Comparison of ENCODE assay signal across 8 cellular contexts in the genomic region with DNA sequence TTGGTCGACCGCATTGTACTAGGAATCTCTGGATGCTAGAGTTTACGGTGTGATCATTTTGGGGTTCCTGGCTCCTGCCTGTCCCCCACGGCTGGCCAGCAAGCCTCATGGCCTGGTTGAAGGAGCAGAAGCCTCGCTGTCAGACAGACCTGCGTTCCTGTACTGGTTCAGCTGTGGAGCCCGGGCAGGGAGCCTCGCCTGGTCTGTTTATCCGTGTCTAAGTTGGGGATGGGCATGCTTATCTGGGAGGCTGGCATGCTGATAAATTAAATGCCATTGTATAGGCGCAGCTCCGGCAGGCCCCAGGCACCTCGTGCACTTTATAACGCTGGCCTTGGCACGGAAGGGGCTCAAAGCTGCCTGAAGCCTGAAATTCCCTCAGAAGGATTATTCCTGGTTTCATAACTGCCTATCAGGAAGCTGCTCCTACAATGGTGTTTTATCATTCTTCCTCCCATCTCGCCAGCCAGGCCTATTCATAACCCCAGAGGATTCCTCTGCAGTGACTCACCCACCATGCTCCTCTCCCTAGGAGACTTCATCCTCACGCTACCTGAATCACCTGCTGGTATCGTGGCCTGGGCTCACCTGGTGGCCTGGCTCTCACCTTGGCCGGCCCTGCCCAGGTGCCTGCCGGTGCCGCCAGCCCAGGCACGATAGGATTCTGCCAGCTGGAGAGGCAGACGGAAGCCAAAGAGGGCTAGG.
DNase-seq lines count a peak whose midpoint lies in the region; ATAC-seq and TF ChIP-seq lines count a peak whose summit lies in the region.

No MANE protein-coding gene starts in this region.

- H3K36me3 Mint-ChIP-seq in progenitor cell of endocrine pancreas (ENCODE audit: insufficient read depth), result no peaks in the 10 kb centered on the region

- peaks cover 31% of the 10 kb centered on the region for H3K4me1 Mint-ChIP-seq in progenitor cell of endocrine pancreas (ENCODE audit: low read depth)

- no peaks in the 10 kb centered on the region for H3K9me3 ChIP-seq in body of pancreas

- peak; percentile 78 for ATAC-seq in body of pancreas

- WGBS in body of pancreas, 2 donors, result 55 to 68% methylated on average over 15 to 21 of the region's 22 CpGs

- H3K27ac ChIP-seq in body of pancreas, result peak overlapping the region; percentile 69 to 86 (median 78)

- H3K4me1 ChIP-seq in body of pancreas, result peaks cover 62% of the 10 kb centered on the region

- TF ChIP-seq POLR2A in body of pancreas (IDR thresholded peaks at IDR 0.05), result peak in 1 of 3 donors; percentile 23

- no peak overlapping the region for H3K27ac Mint-ChIP-seq in progenitor cell of endocrine pancreas

- intact Hi-C loops in body of pancreas (cut with DNase I), result loop anchor here (10.0 kb wide), 1 partner anchor 161 kb away; the partner anchor contains the start of gene ALDH1A3

- no peaks in the 10 kb centered on the region for H3K27me3 ChIP-seq in body of pancreas

- peaks cover 61% of the 10 kb centered on the region for H3K27me3 Mint-ChIP-seq in progenitor cell of endocrine pancreas

- H3K4me3 ChIP-seq in body of pancreas, result no peak overlapping the region

- H3K4me3 Mint-ChIP-seq in progenitor cell of endocrine pancreas (ENCODE audit: low read depth), result no peak overlapping the region

- no peaks in the 10 kb centered on the region for H3K36me3 ChIP-seq in body of pancreas (replicated peaks in 1 of 2; ENCODE audit: insufficient read depth in 1 of 2, low read depth in 2 of 2)

- DNase-seq in SIG-M5 treated with dmso at 0.1 percent for 504 hours (lab: John Stamatoyannopoulos, UW; ENCODE audit: unreplicated experiment), result peak; percentile 67
- DNase-seq in SIG-M5 (lab: John Stamatoyannopoulos, UW), result no peak
- DNase-seq in body of pancreas, result peak; percentile 51 to 76 (median 66)
- peak; percentile 98 for DNase-seq in kidney tubule cell (ENCODE audit: low spot score)
- DNase-seq in ureter (ENCODE audit: low spot score), result peak; percentile 74
- DNase-seq in NCI-H187 treated with DMSO at 0.1 percent for 48 hours (lab: John Stamatoyannopoulos, UW), result no peak
- DNase-seq in progenitor cell of endocrine pancreas (ENCODE audit: low spot score, unreplicated experiment), result no peak
- DNase-seq in nucleus accumbens (lab: John Stamatoyannopoulos, UW), result no peak

- TF ChIP-seq CTCF in body of pancreas (IDR thresholded peaks at IDR 0.05), result no peak
- no peak for TF ChIP-seq CTCF in progenitor cell of endocrine pancreas (IDR thresholded peaks at IDR 0.05; ENCODE audit: unreplicated experiment)

- peaks cover 6% of the 10 kb centered on the region for H3K9me3 Mint-ChIP-seq in progenitor cell of endocrine pancreas (ENCODE audit: low read depth)

Comparison
In these comparisons a context has a peak if more than half of its experiments do, and no peak if none do; other contexts are left out.
1. DNase-seq: peak in SIG-M5 treated with dmso at 0.1 percent for 504 hours (single experiment), body of pancreas (4 of 4), kidney tubule cell (single experiment) and ureter (single experiment); none in SIG-M5 (single experiment), NCI-H187 treated with DMSO at 0.1 percent for 48 hours (single experiment), progenitor cell of endocrine pancreas (single experiment) and nucleus accumbens (0 of 56).